ENCODE assay signal across 14 cellular contexts in genomic region chr15:65192016-65192415, GRCh38. TPM values are rescaled to one million over a fixed set of nuclear protein-coding genes. Genes with fewer than 3 reads are reported as not detected.
DNase-seq lines count a peak whose midpoint lies in the region; ATAC-seq and TF ChIP-seq lines count a peak whose summit lies in the region.
"Had no signal": no experiment of that assay in that cellular context is flagged by ENCODE, and none has a peak within 500 bp of the region (broad histone marks: within the 10 kb centered on the region; RNA-seq: fewer than 3 reads in every experiment).

No MANE protein-coding gene starts in this region.

- no peak overlapping the region for H3K27ac Mint-ChIP-seq in activated T-cell treated with anti-CD3 and anti-CD28 coated beads, Interleukin-2, amount 50 U/mL, for 72 hours
- H3K27ac Mint-ChIP-seq: mesothelial cell of epicardium had no signal

- no peaks in the 10 kb centered on the region for H3K9me3 ChIP-seq in uterus

- no peak for TF ChIP-seq CTCF in uterus (IDR thresholded peaks at IDR 0.05)

- no peaks in the 10 kb centered on the region for H3K27me3 Mint-ChIP-seq in activated T-cell treated with anti-CD3 and anti-CD28 coated beads, Interleukin-2, amount 50 U/mL, for 4 hours (ENCODE audit: low read depth)
- H3K27me3 Mint-ChIP-seq in activated T-cell treated with anti-CD3 and anti-CD28 coated beads, Interleukin-2, amount 50 U/mL, for 72 hours (ENCODE audit: low read depth) = no peaks in the 10 kb centered on the region

- no peak for DNase-seq in activated T-cell treated with anti-CD3 and anti-CD28 coated beads, Interleukin-2, amount 50 U/mL, for 4 hours
- DNase-seq in activated T-cell treated with anti-CD3 and anti-CD28 coated beads, Interleukin-2, amount 50 U/mL, for 72 hours = no peak
- peak; percentile 48 for DNase-seq in RPMI7951 (ENCODE audit: low read depth)
- DNase-seq in hepatic stellate cell (ENCODE audit: low spot score) = peak; percentile 35
- DNase-seq in uterus = no peak
- DNase-seq in LoVo (ENCODE audit: low spot score) = no peak
- DNase-seq in sciatic nerve (ENCODE audit: low spot score) = no peak
- DNase-seq: DMS79, NCI-H2081 treated with DMSO at 0.1 percent for 48 hours, WERI-Rb-1 had no signal

- no peak for TF ChIP-seq POLR2A in uterus (IDR thresholded peaks at IDR 0.05)

- no peaks in the 10 kb centered on the region for H3K36me3 ChIP-seq in uterus
- H3K36me3 ChIP-seq: WERI-Rb-1 had no signal

- no peaks in the 10 kb centered on the region for H3K36me3 Mint-ChIP-seq in activated T-cell treated with anti-CD3 and anti-CD28 coated beads, Interleukin-2, amount 50 U/mL, for 4 hours (ENCODE audit: insufficient read depth)
- no peaks in the 10 kb centered on the region for H3K36me3 Mint-ChIP-seq in activated T-cell treated with anti-CD3 and anti-CD28 coated beads, Interleukin-2, amount 50 U/mL, for 72 hours (ENCODE audit: insufficient read depth in 2 of 2)
- H3K36me3 Mint-ChIP-seq: mesothelial cell of epicardium had no signal

- intact Hi-C loops in uterus (cut with DNase I; ENCODE audit: low total_unique reads) (no loop called here), sciatic nerve (cut with DNase I) (no loop called here)

- H3K4me1 Mint-ChIP-seq in activated T-cell treated with anti-CD3 and anti-CD28 coated beads, Interleukin-2, amount 50 U/mL, for 4 hours (ENCODE audit: low read depth) = no peaks in the 10 kb centered on the region
- H3K4me1 Mint-ChIP-seq in activated T-cell treated with anti-CD3 and anti-CD28 coated beads, Interleukin-2, amount 50 U/mL, for 72 hours (ENCODE audit: low read depth) = no peaks in the 10 kb centered on the region

- H3K9me3 Mint-ChIP-seq in activated T-cell treated with anti-CD3 and anti-CD28 coated beads, Interleukin-2, amount 50 U/mL, for 4 hours = no peaks in the 10 kb centered on the region
- H3K9me3 Mint-ChIP-seq in activated T-cell treated with anti-CD3 and anti-CD28 coated beads, Interleukin-2, amount 50 U/mL, for 72 hours = no peaks in the 10 kb centered on the region
- H3K9me3 Mint-ChIP-seq: mesothelial cell of epicardium had no signal

- H3K4me1 ChIP-seq in uterus = no peaks in the 10 kb centered on the region

- no peak overlapping the region for H3K4me3 Mint-ChIP-seq in activated T-cell treated with anti-CD3 and anti-CD28 coated beads, Interleukin-2, amount 50 U/mL, for 4 hours
- H3K4me3 Mint-ChIP-seq in activated T-cell treated with anti-CD3 and anti-CD28 coated beads, Interleukin-2, amount 50 U/mL, for 72 hours = no peak overlapping the region
- H3K4me3 Mint-ChIP-seq: mesothelial cell of epicardium had no signal

- ATAC-seq in activated T-cell treated with anti-CD3 and anti-CD28 coated beads, Interleukin-2, amount 50 U/mL, for 4 hours = peak; percentile 18 to 21
- ATAC-seq in activated T-cell treated with anti-CD3 and anti-CD28 coated beads, Interleukin-2, amount 50 U/mL, for 72 hours (replicated peaks in 1 of 2) = no peak
- ATAC-seq in sciatic nerve (no peak), HG03135 (IDR thresholded peaks at IDR 0.05; ENCODE audit: unreplicated experiment) (no peak)

- no peak overlapping the region for H3K4me3 ChIP-seq in uterus
- H3K4me3 ChIP-seq: coronary artery had no signal

- no peaks in the 10 kb centered on the region for H3K27me3 ChIP-seq in uterus

- no peak overlapping the region for H3K27ac ChIP-seq in uterus
- H3K27ac ChIP-seq: coronary artery, WERI-Rb-1 had no signal

RNA-seq across cellular contexts. Expression of gene CLPX, which starts 6.9 kb away (rescaled TPM):
- total RNA-seq in activated T-cell treated with anti-CD3 and anti-CD28 coated beads, Interleukin-2, amount 50 U/mL, for 4 hours = 10 to 100 TPM; 56.2 to 62.4 (median 58.0) TPM
- 10 to 100 TPM; 61.9 to 64.5 TPM for total RNA-seq in activated T-cell treated with anti-CD3 and anti-CD28 coated beads, Interleukin-2, amount 50 U/mL, for 72 hours
- total RNA-seq in RPMI7951 (2014; rRNA removed; shearing (Covaris generic)) = 24.9 and 26.9 TPM in 2 replicates
- total RNA-seq in uterus (10 to 100 TPM; 21.0 to 85.2 (median 51.8) TPM), sciatic nerve (49.8 TPM)

RNA-seq across cellular contexts. Expression of gene CILP, which starts 19.3 kb away (rescaled TPM):
- under 1 TPM; 0.08 to 0.13 (median 0.08) TPM for total RNA-seq in activated T-cell treated with anti-CD3 and anti-CD28 coated beads, Interleukin-2, amount 50 U/mL, for 4 hours
- under 1 TPM in 1 of 2 donors, not detected in 1; 0.05 TPM for total RNA-seq in activated T-cell treated with anti-CD3 and anti-CD28 coated beads, Interleukin-2, amount 50 U/mL, for 72 hours
- total RNA-seq in RPMI7951 (2014; rRNA removed; shearing (Covaris generic)) = 0.10 TPM in 1 of 2 replicates, not detected in the other
- total RNA-seq in uterus (10 to 100 TPM; 10.5 to 22.5 (median 14.4) TPM), sciatic nerve (37.9 TPM)
- total RNA-seq: SK-MEL-5 had no signal

RNA-seq across cellular contexts. Expression of gene PDCD7, which starts 58.4 kb away (rescaled TPM):
- total RNA-seq in activated T-cell treated with anti-CD3 and anti-CD28 coated beads, Interleukin-2, amount 50 U/mL, for 4 hours = 10 to 100 TPM; 35.0 to 38.7 (median 36.1) TPM
- 10 to 100 TPM; 47.4 to 49.0 TPM for total RNA-seq in activated T-cell treated with anti-CD3 and anti-CD28 coated beads, Interleukin-2, amount 50 U/mL, for 72 hours
- total RNA-seq in RPMI7951 (2014; rRNA removed; shearing (Covaris generic)) = 15.1 and 19.1 TPM in 2 replicates
- total RNA-seq in uterus (10 to 100 TPM; 14.7 to 34.5 (median 26.6) TPM), sciatic nerve (29.6 TPM)

Comparison
In these comparisons a context has a peak if more than half of its experiments do, and no peak if none do; other contexts are left out.
1. ATAC-seq: peak in activated T-cell treated with anti-CD3 and anti-CD28 coated beads, Interleukin-2, amount 50 U/mL, for 4 hours (2 of 2); none in activated T-cell treated with anti-CD3 and anti-CD28 coated beads, Interleukin-2, amount 50 U/mL, for 72 hours (0 of 2), sciatic nerve (single experiment) and HG03135 (single experiment).
2. DNase-seq: peak in RPMI7951 (single experiment) and hepatic stellate cell (single experiment); none in activated T-cell treated with anti-CD3 and anti-CD28 coated beads, Interleukin-2, amount 50 U/mL, for 4 hours (single experiment), activated T-cell treated with anti-CD3 and anti-CD28 coated beads, Interleukin-2, amount 50 U/mL, for 72 hours (0 of 2), uterus (0 of 2), LoVo (single experiment) and sciatic nerve (single experiment).
3. RNA of gene CILP, which starts 19.3 kb away (total RNA-seq): 37.9 TPM in sciatic nerve (single experiment) and 10.5 to 22.5 TPM in uterus; 0.08 to 0.13 TPM in activated T-cell treated with anti-CD3 and anti-CD28 coated beads, Interleukin-2, amount 50 U/mL, for 4 hours, 0.05 TPM in activated T-cell treated with anti-CD3 and anti-CD28 coated beads, Interleukin-2, amount 50 U/mL, for 72 hours and 0.10 TPM in RPMI7951; every median in the first group is over 10 times any median in the second.